1 cellular context compared by ENCODE assay signal in the genomic region with DNA sequence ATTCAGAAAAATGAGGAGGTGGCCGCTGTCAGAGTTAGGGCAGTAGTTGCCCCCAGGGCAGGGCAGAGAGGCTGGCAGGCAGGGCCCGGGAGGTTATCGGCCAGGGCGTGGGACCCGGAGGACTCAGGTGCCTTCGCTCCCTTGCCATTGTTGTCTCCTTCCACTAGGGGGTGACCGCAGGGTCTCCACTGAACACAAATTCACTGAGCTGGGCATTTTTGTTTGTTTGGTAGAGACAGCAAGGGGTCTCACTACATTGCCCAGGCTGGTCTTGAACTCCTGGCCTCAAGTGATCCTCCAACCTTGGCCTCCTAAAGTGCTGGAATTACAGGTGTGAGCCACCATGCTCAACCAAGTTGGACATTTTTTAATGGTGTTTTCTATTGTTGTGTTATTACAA.
TF ChIP-seq lines count a peak whose summit lies in the region.

No MANE protein-coding gene starts in this region.

TF ChIP-seq in liver, 16 proteins besides CTCF, POLR2A, EP300 and RAD21 (continued from another document):
- no peak for TF ChIP-seq REST (IDR thresholded peaks at IDR 0.05)
- no peak for TF ChIP-seq FOXA1 (IDR thresholded peaks at IDR 0.05)
- no peak for TF ChIP-seq MAX (IDR thresholded peaks at IDR 0.05)
- TF ChIP-seq TAF1 (conservative IDR thresholded peaks at IDR 0.05): no peak
- no peak for TF ChIP-seq SP1 (IDR thresholded peaks at IDR 0.05)
- TF ChIP-seq HNF4G (IDR thresholded peaks at IDR 0.05): no peak
- TF ChIP-seq, protein P1, sequence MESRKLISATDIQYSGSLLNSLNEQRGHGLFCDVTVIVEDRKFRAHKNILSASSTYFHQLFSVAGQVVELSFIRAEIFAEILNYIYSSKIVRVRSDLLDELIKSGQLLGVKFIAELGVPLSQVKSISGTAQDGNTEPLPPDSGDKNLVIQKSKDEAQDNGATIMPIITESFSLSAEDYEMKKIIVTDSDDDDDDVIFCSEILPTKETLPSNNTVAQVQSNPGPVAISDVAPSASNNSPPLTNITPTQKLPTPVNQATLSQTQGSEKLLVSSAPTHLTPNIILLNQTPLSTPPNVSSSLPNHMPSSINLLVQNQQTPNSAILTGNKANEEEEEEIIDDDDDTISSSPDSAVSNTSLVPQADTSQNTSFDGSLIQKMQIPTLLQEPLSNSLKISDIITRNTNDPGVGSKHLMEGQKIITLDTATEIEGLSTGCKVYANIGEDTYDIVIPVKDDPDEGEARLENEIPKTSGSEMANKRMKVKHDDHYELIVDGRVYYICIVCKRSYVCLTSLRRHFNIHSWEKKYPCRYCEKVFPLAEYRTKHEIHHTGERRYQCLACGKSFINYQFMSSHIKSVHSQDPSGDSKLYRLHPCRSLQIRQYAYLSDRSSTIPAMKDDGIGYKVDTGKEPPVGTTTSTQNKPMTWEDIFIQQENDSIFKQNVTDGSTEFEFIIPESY (IDR thresholded peaks at IDR 0.05): no peak
- no peak for TF ChIP-seq RXRA (IDR thresholded peaks at IDR 0.05)
